Comparison of ENCODE assay signal across 8 cellular contexts in the genomic region with DNA sequence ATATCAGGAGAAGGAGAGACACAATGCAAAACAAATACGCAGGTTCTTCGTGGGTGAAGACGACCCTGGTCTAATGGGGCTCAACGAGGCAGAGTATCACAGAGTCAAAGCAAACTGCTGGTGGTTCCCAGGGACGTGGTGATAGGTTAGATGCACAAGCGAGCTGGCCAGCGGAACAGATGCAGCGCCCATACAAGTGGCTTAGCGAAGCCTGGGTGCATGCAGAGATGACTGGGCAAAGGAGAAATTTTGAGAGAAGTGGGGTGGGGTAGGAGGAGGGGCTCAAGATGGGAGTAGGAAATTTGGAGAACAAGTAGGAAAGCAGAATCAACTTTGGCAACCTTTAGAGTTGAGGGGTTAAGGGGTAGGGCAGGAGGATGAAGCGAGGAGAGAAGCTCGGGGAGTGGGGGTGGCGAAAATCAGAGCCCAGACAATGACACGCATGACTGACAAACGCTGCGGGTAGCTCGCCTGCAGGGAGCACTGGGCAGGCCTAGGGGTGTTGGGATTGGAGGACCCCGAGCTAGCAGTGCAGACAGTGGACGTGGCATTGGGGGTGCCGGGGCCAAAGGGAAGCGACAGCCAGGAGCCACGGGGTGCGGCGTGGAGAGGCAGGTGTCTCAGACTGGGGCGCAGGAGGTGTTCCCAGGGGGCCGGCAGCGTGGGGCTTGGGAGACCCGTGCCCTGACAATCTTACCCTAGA. TPM values are rescaled to one million over a fixed set of nuclear protein-coding genes. Genes with fewer than 3 reads are reported as not detected.
DNase-seq lines count a peak whose midpoint lies in the region; ATAC-seq, FAIRE-seq and TF ChIP-seq lines count a peak whose summit lies in the region.

No MANE protein-coding gene starts in this region.

- peaks cover 3% of the 10 kb centered on the region for H3K36me3 ChIP-seq in bronchial epithelial cell (ENCODE audit: control insufficient read depth, insufficient read depth, low read length)

- no peak for TF ChIP-seq CTCF in bronchial epithelial cell (IDR thresholded peaks at IDR 0.05; ENCODE audit: insufficient read depth, low read length, severe bottlenecking)

- ATAC-seq in GM21423 (IDR thresholded peaks at IDR 0.05; ENCODE audit: unreplicated experiment), result peak; percentile 52

- FAIRE-seq in bronchial epithelial cell (lab: Jason Lieb, UNC), result no peak

- peak overlapping the region; percentile 94 for H3K4me3 ChIP-seq in bronchial epithelial cell (ENCODE audit: low read depth, low read length)

- no peaks in the 10 kb centered on the region for H3K27me3 ChIP-seq in bronchial epithelial cell (ENCODE audit: control insufficient read depth, insufficient read depth, low read length)

- peak; percentile 62 for DNase-seq in EL
- DNase-seq in HS-27A (ENCODE audit: low read depth), result peak; percentile 24
- peak in 3 of 5 experiments; percentile 5 to 79 (median 10) for DNase-seq in T-helper 2 cell
- DNase-seq in bronchial epithelial cell (ENCODE audit: low read depth), result peak; percentile 38
- DNase-seq in kidney tubule cell (ENCODE audit: low spot score), result peak; percentile 62
- DNase-seq in stimulated activated CD4-positive, alpha-beta T cell treated with anti-CD3 and anti-CD28 coated beads, Interleukin-4, amount 100 ng/mL, for 4 hours, result peak; percentile 19 to 31
- no peak for DNase-seq in NCI-H774 (lab: John Stamatoyannopoulos, UW)

RNA-seq across cellular contexts. Expression of gene FAM98A, which starts 0.5 kb away (rescaled TPM):
- 16.1 and 18.4 TPM in 2 replicates for total RNA-seq in bronchial epithelial cell
